2 cellular contexts compared by ENCODE assay signal in the genomic region with DNA sequence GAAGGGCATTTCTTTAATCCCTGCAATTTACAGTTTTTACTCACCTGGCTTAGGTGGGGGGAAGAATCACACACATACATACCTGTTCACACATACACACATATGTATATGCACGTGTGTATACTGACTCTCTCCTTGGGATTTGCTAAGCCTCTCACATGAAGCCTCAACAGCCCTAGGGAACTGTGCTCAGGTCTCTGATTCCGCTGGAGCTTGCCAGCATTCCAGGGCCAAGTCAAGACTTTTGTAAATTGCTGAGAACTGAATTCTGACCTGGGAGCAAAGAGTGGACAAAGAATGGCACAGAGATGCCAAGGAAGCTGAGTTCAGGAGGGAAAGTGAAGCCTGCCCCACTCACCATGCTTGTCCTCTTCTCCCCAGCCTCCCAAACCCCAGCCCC.
TF ChIP-seq lines count a peak whose summit lies in the region.

No MANE protein-coding gene starts in this region.

TF ChIP-seq in SK-N-SH treated with all-trans-retinoic acid at 6 μM for 48 hours, 23 proteins besides CTCF, POLR2A, EP300 and RAD21 (continued from another document):
- TF ChIP-seq ZNF70 (CRISPR knock-in tag; IDR thresholded peaks at IDR 0.05) = no peak
- no peak for TF ChIP-seq GLIS3 (CRISPR knock-in tag; IDR thresholded peaks at IDR 0.05)
- TF ChIP-seq PPARA (CRISPR knock-in tag; IDR thresholded peaks at IDR 0.05; ENCODE audit: borderline replicate concordance) = no peak
- TF ChIP-seq, protein P1, sequence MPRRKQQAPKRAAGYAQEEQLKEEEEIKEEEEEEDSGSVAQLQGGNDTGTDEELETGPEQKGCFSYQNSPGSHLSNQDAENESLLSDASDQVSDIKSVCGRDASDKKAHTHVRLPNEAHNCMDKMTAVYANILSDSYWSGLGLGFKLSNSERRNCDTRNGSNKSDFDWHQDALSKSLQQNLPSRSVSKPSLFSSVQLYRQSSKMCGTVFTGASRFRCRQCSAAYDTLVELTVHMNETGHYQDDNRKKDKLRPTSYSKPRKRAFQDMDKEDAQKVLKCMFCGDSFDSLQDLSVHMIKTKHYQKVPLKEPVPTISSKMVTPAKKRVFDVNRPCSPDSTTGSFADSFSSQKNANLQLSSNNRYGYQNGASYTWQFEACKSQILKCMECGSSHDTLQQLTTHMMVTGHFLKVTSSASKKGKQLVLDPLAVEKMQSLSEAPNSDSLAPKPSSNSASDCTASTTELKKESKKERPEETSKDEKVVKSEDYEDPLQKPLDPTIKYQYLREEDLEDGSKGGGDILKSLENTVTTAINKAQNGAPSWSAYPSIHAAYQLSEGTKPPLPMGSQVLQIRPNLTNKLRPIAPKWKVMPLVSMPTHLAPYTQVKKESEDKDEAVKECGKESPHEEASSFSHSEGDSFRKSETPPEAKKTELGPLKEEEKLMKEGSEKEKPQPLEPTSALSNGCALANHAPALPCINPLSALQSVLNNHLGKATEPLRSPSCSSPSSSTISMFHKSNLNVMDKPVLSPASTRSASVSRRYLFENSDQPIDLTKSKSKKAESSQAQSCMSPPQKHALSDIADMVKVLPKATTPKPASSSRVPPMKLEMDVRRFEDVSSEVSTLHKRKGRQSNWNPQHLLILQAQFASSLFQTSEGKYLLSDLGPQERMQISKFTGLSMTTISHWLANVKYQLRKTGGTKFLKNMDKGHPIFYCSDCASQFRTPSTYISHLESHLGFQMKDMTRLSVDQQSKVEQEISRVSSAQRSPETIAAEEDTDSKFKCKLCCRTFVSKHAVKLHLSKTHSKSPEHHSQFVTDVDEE (CRISPR knock-in tag; IDR thresholded peaks at IDR 0.05) = no peak
- no peak for TF ChIP-seq PATZ1 (CRISPR knock-in tag; IDR thresholded peaks at IDR 0.05; ENCODE audit: borderline replicate concordance)
- no peak for TF ChIP-seq ZC3H10 (CRISPR knock-in tag; IDR thresholded peaks at IDR 0.05)
- no peak for TF ChIP-seq SNAI2 (CRISPR knock-in tag; IDR thresholded peaks at IDR 0.05)
- no peak for TF ChIP-seq ESRRG (CRISPR knock-in tag; IDR thresholded peaks at IDR 0.05)
TF ChIP-seq in SK-N-SH treated with all-trans-retinoic acid at 6 μM for 48 hours: peak in this region for 0.

TF ChIP-seq in SK-N-SH, 30 proteins besides CTCF, POLR2A, EP300 and RAD21:
- TF ChIP-seq ZBTB33 (IDR thresholded peaks at IDR 0.05; ENCODE audit: borderline replicate concordance, low read depth) (no peak), GATA2 (CRISPR knock-in tag; IDR thresholded peaks at IDR 0.05) (no peak), RFX5 (IDR thresholded peaks at IDR 0.05; ENCODE audit: low read length) (no peak), REST (IDR thresholded peaks at IDR 0.05; ENCODE audit: low read depth, low read length) (no peak), MEF2A (IDR thresholded peaks at IDR 0.05; ENCODE audit: borderline replicate concordance, low read depth) (no peak), NRF1 (IDR thresholded peaks at IDR 0.05; ENCODE audit: low read depth, low read length) (no peak), TAF1 (IDR thresholded peaks at IDR 0.05; ENCODE audit: borderline replicate concordance, low read depth, low read length) (no peak), SIN3A (IDR thresholded peaks at IDR 0.05; ENCODE audit: borderline replicate concordance, low read depth, low read length) (no peak), NFIC (IDR thresholded peaks at IDR 0.05; ENCODE audit: borderline replicate concordance) (no peak), TCF12 (IDR thresholded peaks at IDR 0.05) (no peak), RCOR1 (IDR thresholded peaks at IDR 0.05; ENCODE audit: low read length) (no peak), POLR2AphosphoS5 (IDR thresholded peaks at IDR 0.05; ENCODE audit: low read depth, low read length) (no peak), RXRA (IDR thresholded peaks at IDR 0.05; ENCODE audit: borderline replicate concordance, low read depth) (no peak)
- TF ChIP-seq, protein P2, sequence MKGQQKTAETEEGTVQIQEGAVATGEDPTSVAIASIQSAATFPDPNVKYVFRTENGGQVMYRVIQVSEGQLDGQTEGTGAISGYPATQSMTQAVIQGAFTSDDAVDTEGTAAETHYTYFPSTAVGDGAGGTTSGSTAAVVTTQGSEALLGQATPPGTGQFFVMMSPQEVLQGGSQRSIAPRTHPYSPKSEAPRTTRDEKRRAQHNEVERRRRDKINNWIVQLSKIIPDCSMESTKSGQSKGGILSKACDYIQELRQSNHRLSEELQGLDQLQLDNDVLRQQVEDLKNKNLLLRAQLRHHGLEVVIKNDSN (IDR thresholded peaks at IDR 0.05; ENCODE audit: borderline replicate concordance, low read depth) = no peak
